In the genomic region with DNA sequence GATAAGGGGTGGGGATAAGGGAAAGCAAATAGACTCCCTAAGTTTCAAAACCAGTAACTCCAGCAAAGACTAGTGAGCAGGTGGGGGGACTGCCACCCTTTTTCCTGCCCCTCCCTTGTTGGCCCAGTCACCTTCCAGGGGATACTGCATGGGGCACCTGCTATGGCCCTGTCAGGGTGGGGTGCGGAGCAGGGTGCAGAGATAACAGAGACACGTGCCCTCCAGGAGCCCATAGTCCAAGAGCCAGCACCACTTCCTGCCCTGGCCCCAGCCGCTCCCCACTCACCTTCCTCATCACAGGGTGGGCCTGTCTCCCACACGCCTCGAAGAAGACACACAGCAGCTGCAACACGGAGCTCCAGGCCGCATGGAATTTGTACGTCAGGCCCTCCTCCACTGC, we compare ENCODE assay signal across 26 cellular contexts. TPM values are rescaled to one million over a fixed set of nuclear protein-coding genes. Genes with fewer than 3 reads are reported as not detected.
DNase-seq lines count a peak whose midpoint lies in the region; ATAC-seq lines count a peak whose summit lies in the region.
"Had no signal": no experiment of that assay in that cellular context is flagged by ENCODE, and none has a peak within 500 bp of the region (broad histone marks: within the 10 kb centered on the region; RNA-seq: fewer than 3 reads in every experiment).

No MANE protein-coding gene starts in this region.

- H3K27me3 ChIP-seq in duodenal mucosa (ENCODE audit: control insufficient read depth in 1 of 2, insufficient read depth in 2 of 2, low read length in 2 of 2) (no peaks in the 10 kb centered on the region), mucosa of rectum (ENCODE audit: control insufficient read depth in 2 of 2, insufficient read depth in 2 of 2, low read length in 2 of 2) (no peaks in the 10 kb centered on the region)
- H3K27me3 ChIP-seq: BE2C, SJCRH30 had no signal

- DNase-seq in activated CD8-positive, alpha-beta memory T cell treated with anti-CD3 and anti-CD28 coated beads, Interleukin-2, amount 10 ng/mL, durations not matched to agents 7 days and 5 days: no peak
- DNase-seq in activated CD8-positive, alpha-beta memory T cell treated with anti-CD3 and anti-CD28 coated beads for 24 hours: no peak
- no peak for DNase-seq in DMS53 treated with DMSO at 0.1 percent for 48 hours (lab: John Stamatoyannopoulos, UW; ENCODE audit: unreplicated experiment)
- DNase-seq in effector CD8-positive, alpha-beta T cell (lab: John Stamatoyannopoulos, UW): no peak
- no peak for DNase-seq in NCI-H69 (lab: John Stamatoyannopoulos, UW)
- DNase-seq: 8988T, ACHN, BE2C, Calu3, DMS153, HFFc6, KBM-7, MV-4-11, NCI-H1105, NCI-H1436 treated with DMSO at 0.1 percent for 48 hours, NCI-H187 treated with DMSO at 0.1 percent for 48 hours, NCI-H524, NCI-H774, PC-3, SJCRH30 had no signal

- H3K4me1 Mint-ChIP-seq in activated CD8-positive, alpha-beta memory T cell treated with anti-CD3 and anti-CD28 coated beads, Interleukin-2, amount 10 ng/mL, durations not matched to agents 7 days and 5 days: no peaks in the 10 kb centered on the region
- no peaks in the 10 kb centered on the region for H3K4me1 Mint-ChIP-seq in stimulated activated memory B cell treated with anti-CD40 and anti-IgM and Interleukin-4, amounts not matched to agents 10 μg/mL and 1 μg/mL and 100 μg/mL, for 72 hours
- H3K4me1 Mint-ChIP-seq: GM23338 had no signal

- CTCF ChIA-PET in activated CD8-positive, alpha-beta memory T cell treated with anti-CD3 and anti-CD28 coated beads, Interleukin-2, amount 10 ng/mL, durations not matched to agents 7 days and 5 days (lab: Charles Lee): no interaction called here

- H3K27me3 Mint-ChIP-seq in activated CD8-positive, alpha-beta memory T cell treated with anti-CD3 and anti-CD28 coated beads, Interleukin-2, amount 10 ng/mL, durations not matched to agents 7 days and 5 days: no peaks in the 10 kb centered on the region
- no peaks in the 10 kb centered on the region for H3K27me3 Mint-ChIP-seq in stimulated activated memory B cell treated with anti-CD40 and anti-IgM and Interleukin-4, amounts not matched to agents 10 μg/mL and 1 μg/mL and 100 μg/mL, for 72 hours

- H3K36me3 ChIP-seq in duodenal mucosa (ENCODE audit: control insufficient read depth in 1 of 2, insufficient read depth in 2 of 2, low read length in 2 of 2) (peaks cover 0 to 43% of the 10 kb centered on the region in 2 donors), mucosa of rectum (ENCODE audit: control insufficient read depth in 2 of 2, insufficient read depth in 2 of 2, low read length in 2 of 2) (peaks cover 16 to 32% of the 10 kb centered on the region in 2 donors)

- H3K9ac ChIP-seq in duodenal mucosa (ENCODE audit: low read depth in 1 of 2, low read length in 2 of 2) (peak overlapping the region; percentile 6 to 21), mucosa of rectum (ENCODE audit: low read depth in 1 of 2, low read length in 2 of 2) (no peak overlapping the region)

- H3K27ac Mint-ChIP-seq in activated CD8-positive, alpha-beta memory T cell treated with anti-CD3 and anti-CD28 coated beads, Interleukin-2, amount 10 ng/mL, durations not matched to agents 7 days and 5 days: no peak overlapping the region
- H3K27ac Mint-ChIP-seq in stimulated activated memory B cell treated with anti-CD40 and anti-IgM and Interleukin-4, amounts not matched to agents 10 μg/mL and 1 μg/mL and 100 μg/mL, for 72 hours: no peak overlapping the region
- H3K27ac Mint-ChIP-seq: GM23338, HFFc6 had no signal

- H3K4me1 ChIP-seq in duodenal mucosa (ENCODE audit: control insufficient read depth in 1 of 2, insufficient read depth in 2 of 2, low read length in 2 of 2): peaks cover 23 to 25% of the 10 kb centered on the region in 2 donors
- peaks cover 0 to 9% of the 10 kb centered on the region in 2 donors for H3K4me1 ChIP-seq in mucosa of rectum (ENCODE audit: control insufficient read depth in 2 of 2, insufficient read depth in 2 of 2, low read length in 2 of 2)
- H3K4me1 ChIP-seq: BE2C, HAP-1, SJCRH30 had no signal

- H3K36me3 Mint-ChIP-seq in activated CD8-positive, alpha-beta memory T cell treated with anti-CD3 and anti-CD28 coated beads, Interleukin-2, amount 10 ng/mL, durations not matched to agents 7 days and 5 days: peaks cover 5% of the 10 kb centered on the region
- peaks cover 36% of the 10 kb centered on the region for H3K36me3 Mint-ChIP-seq in stimulated activated memory B cell treated with anti-CD40 and anti-IgM and Interleukin-4, amounts not matched to agents 10 μg/mL and 1 μg/mL and 100 μg/mL, for 72 hours

- H3K27ac ChIP-seq in duodenal mucosa (ENCODE audit: low read depth, low read length) (peak overlapping the region; percentile 64), mucosa of rectum (ENCODE audit: low read depth in 2 of 2, low read length in 2 of 2) (peak overlapping the region; percentile 4 to 52)
- H3K27ac ChIP-seq: SJCRH30 had no signal

- peak; percentile 4 for ATAC-seq in activated CD8-positive, alpha-beta memory T cell treated with anti-CD3 and anti-CD28 coated beads, Interleukin-2, amount 10 ng/mL, durations not matched to agents 7 days and 5 days
- peak; percentile 12 for ATAC-seq in stimulated activated memory B cell treated with anti-CD40 and anti-IgM and Interleukin-4, amounts not matched to agents 10 μg/mL and 1 μg/mL and 100 μg/mL, for 72 hours
- ATAC-seq: GM23338, PC-3, Right ventricle myocardium inferior had no signal

- H3K9me3 Mint-ChIP-seq in activated CD8-positive, alpha-beta memory T cell treated with anti-CD3 and anti-CD28 coated beads, Interleukin-2, amount 10 ng/mL, durations not matched to agents 7 days and 5 days (ENCODE audit: low read depth): no peaks in the 10 kb centered on the region
- no peaks in the 10 kb centered on the region for H3K9me3 Mint-ChIP-seq in stimulated activated memory B cell treated with anti-CD40 and anti-IgM and Interleukin-4, amounts not matched to agents 10 μg/mL and 1 μg/mL and 100 μg/mL, for 72 hours
- H3K9me3 Mint-ChIP-seq: GM23338, HFFc6 had no signal

- peak overlapping the region in 1 of 2 donors; percentile 4 for H3K4me3 ChIP-seq in duodenal mucosa (ENCODE audit: low read depth in 1 of 2, low read length in 2 of 2)
- no peak overlapping the region for H3K4me3 ChIP-seq in mucosa of rectum (ENCODE audit: low read length in 2 of 2)
- H3K4me3 ChIP-seq: GM23338, HAP-1, SJCRH30 had no signal

- H3K9me3 ChIP-seq in duodenal mucosa (ENCODE audit: control insufficient read depth in 1 of 2, low read length in 2 of 2): no peaks in the 10 kb centered on the region
- H3K9me3 ChIP-seq in mucosa of rectum (ENCODE audit: control insufficient read depth in 2 of 2, low read length in 2 of 2): no peaks in the 10 kb centered on the region
- H3K9me3 ChIP-seq: BE2C, HAP-1, SJCRH30 had no signal

- no peak overlapping the region for H3K4me3 Mint-ChIP-seq in activated CD8-positive, alpha-beta memory T cell treated with anti-CD3 and anti-CD28 coated beads, Interleukin-2, amount 10 ng/mL, durations not matched to agents 7 days and 5 days
- no peak overlapping the region for H3K4me3 Mint-ChIP-seq in stimulated activated memory B cell treated with anti-CD40 and anti-IgM and Interleukin-4, amounts not matched to agents 10 μg/mL and 1 μg/mL and 100 μg/mL, for 72 hours
- H3K4me3 Mint-ChIP-seq: GM23338, HFFc6 had no signal

RNA-seq across cellular contexts. Expression of gene RRP12, which starts 20.6 kb away (rescaled TPM):
- 10 to 100 TPM; 30.7 to 38.1 TPM for total RNA-seq in activated CD8-positive, alpha-beta memory T cell treated with anti-CD3 and anti-CD28 coated beads, Interleukin-2, amount 10 ng/mL, durations not matched to agents 7 days and 5 days

RNA-seq across cellular contexts. Expression of gene PGAM1, which starts 45.5 kb away (rescaled TPM):
- 100 to 1,000 TPM; 459 to 582 TPM for total RNA-seq in activated CD8-positive, alpha-beta memory T cell treated with anti-CD3 and anti-CD28 coated beads, Interleukin-2, amount 10 ng/mL, durations not matched to agents 7 days and 5 days

RNA-seq across cellular contexts. Expression of gene FRAT2, which starts 46.0 kb away (rescaled TPM):
- total RNA-seq in activated CD8-positive, alpha-beta memory T cell treated with anti-CD3 and anti-CD28 coated beads, Interleukin-2, amount 10 ng/mL, durations not matched to agents 7 days and 5 days: 10 to 100 TPM; 11.4 to 14.4 TPM

Comparison
In these comparisons a context has a peak if more than half of its experiments do, and no peak if none do; other contexts are left out.
1. H3K9ac ChIP-seq: peak in duodenal mucosa (2 of 2); none in mucosa of rectum (0 of 2).